ENCODE assay signal across 26 cellular contexts in genomic region chr7:54476609-54477008, GRCh38.
"Had no signal": no experiment of that assay in that cellular context is flagged by ENCODE, and none has a peak within 500 bp of the region (broad histone marks: within the 10 kb centered on the region; RNA-seq: fewer than 3 reads in every experiment).

No MANE protein-coding gene starts in this region.

- H3K27ac ChIP-seq: left lung, lower lobe of right lung, parathyroid adenoma, right atrium auricular region, right lobe of liver, stomach, testis, thyroid gland, upper lobe of right lung had no signal

- H3K4me1 ChIP-seq: left lung, lower lobe of right lung, parathyroid adenoma, right atrium auricular region, right lobe of liver, stomach, testis, thyroid gland, upper lobe of right lung had no signal

- H3K36me3 Mint-ChIP-seq: naive thymus-derived CD8-positive, alpha-beta T cell; stimulated activated naive B cell treated with anti-CD40 and anti-IgM and Interleukin-4, amounts not matched to agents 10 μg/mL and 1 μg/mL and 100 μg/mL, for 72 hours had no signal

- H3K9me3 Mint-ChIP-seq: nephron had no signal

- FAIRE-seq: keratinocyte, urothelium cell line had no signal

- H3K4me3 ChIP-seq: left lung, lower lobe of right lung, right atrium auricular region, right lobe of liver, stomach, testis, thyroid gland, upper lobe of right lung had no signal

- ATAC-seq: left colon; left lung; lower lobe of right lung; naive thymus-derived CD8-positive, alpha-beta T cell; right lobe of liver; stimulated activated naive B cell treated with anti-CD40 and anti-IgM and Interleukin-4, amounts not matched to agents 10 μg/mL and 1 μg/mL and 100 μg/mL, for 72 hours; stimulated activated naive CD8-positive, alpha-beta T cell treated with anti-CD3 and anti-CD28 coated beads, Interleukin-15, Interleukin-2, amounts not matched to agents 100 U/mL and 50 U/mL, for 24 hours; upper lobe of right lung had no signal

- H3K27me3 Mint-ChIP-seq: naive thymus-derived CD8-positive, alpha-beta T cell; progenitor cell of endocrine pancreas; stimulated activated naive B cell treated with anti-CD40 and anti-IgM and Interleukin-4, amounts not matched to agents 10 μg/mL and 1 μg/mL and 100 μg/mL, for 72 hours had no signal

- H3K36me3 ChIP-seq: left lung, lower lobe of right lung, right atrium auricular region, right lobe of liver, stomach, thyroid gland, upper lobe of right lung had no signal

- H3K27ac Mint-ChIP-seq: naive thymus-derived CD8-positive, alpha-beta T cell; nephron; progenitor cell of endocrine pancreas; stimulated activated naive B cell treated with anti-CD40 and anti-IgM and Interleukin-4, amounts not matched to agents 10 μg/mL and 1 μg/mL and 100 μg/mL, for 72 hours had no signal

- DNase-seq: hippocampal formation; left lung; lower lobe of right lung; mammary epithelial cell; mesenchymal stem cell; naive thymus-derived CD8-positive, alpha-beta T cell; nucleus accumbens; right lobe of liver; stimulated activated CD4-positive, alpha-beta T cell treated with anti-CD3 and anti-CD28 coated beads, Interleukin-12 subunit alpha, Interleukin-12 subunit beta, amount 100 ng/mL, for 4 hours; stimulated activated CD4-positive, alpha-beta T cell treated with anti-CD3 and anti-CD28 coated beads, Interleukin-15, amount 100 ng/mL, for 24 hours; stimulated activated CD4-positive, alpha-beta T cell treated with anti-CD3 and anti-CD28 coated beads, Interleukin-2, amount 100 ng/mL, for 24 hours; stimulated activated CD4-positive, alpha-beta T cell treated with anti-CD3 and anti-CD28 coated beads, Interleukin-4, amount 100 ng/mL, for 1 hour; stimulated activated naive B cell treated with anti-CD40 and anti-IgM and Interleukin-4, amounts not matched to agents 10 μg/mL and 1 μg/mL and 100 μg/mL, for 72 hours; stimulated activated naive CD8-positive, alpha-beta T cell treated with anti-CD3 and anti-CD28 coated beads, Interleukin-15, Interleukin-2, amounts not matched to agents 100 U/mL and 50 U/mL, for 24 hours; stomach; testis; thyroid gland; upper lobe of right lung had no signal

- H3K4me1 Mint-ChIP-seq: naive thymus-derived CD8-positive, alpha-beta T cell; nephron; neural crest cell; stimulated activated naive B cell treated with anti-CD40 and anti-IgM and Interleukin-4, amounts not matched to agents 10 μg/mL and 1 μg/mL and 100 μg/mL, for 72 hours had no signal

- H3K27me3 ChIP-seq: left lung, right atrium auricular region, right lobe of liver, stomach, testis, thyroid gland, upper lobe of right lung had no signal

- H3K9me3 ChIP-seq: lower lobe of right lung, right atrium auricular region, right lobe of liver, testis, thyroid gland, upper lobe of right lung had no signal

- H3K4me3 Mint-ChIP-seq: naive thymus-derived CD8-positive, alpha-beta T cell; nephron; neural crest cell; stimulated activated naive B cell treated with anti-CD40 and anti-IgM and Interleukin-4, amounts not matched to agents 10 μg/mL and 1 μg/mL and 100 μg/mL, for 72 hours had no signal
